ENCODE assay signal across 8 cellular contexts in the genomic region with DNA sequence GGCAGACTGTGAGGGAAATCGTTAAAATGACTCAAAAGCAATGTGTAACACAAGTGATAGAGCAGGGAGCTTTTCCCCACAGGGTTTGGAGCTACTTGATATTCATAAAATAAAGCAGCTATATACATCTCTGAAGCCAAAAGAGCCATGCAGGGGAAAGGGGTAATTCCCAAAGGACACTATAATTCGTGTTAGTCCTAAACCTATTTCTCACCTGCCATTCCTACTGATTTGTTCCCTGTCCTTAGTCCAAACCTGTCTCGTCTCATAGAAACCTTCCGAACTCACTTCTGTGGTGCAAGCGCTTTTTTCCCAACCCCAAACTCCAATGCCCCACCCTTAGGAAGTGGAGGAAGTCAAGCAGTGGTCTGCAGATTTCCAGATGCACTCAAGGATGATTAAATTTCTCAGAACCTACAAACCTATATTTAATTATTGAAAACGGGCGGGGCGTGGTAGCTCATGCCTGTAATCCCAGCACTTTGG. TPM values are rescaled to one million over a fixed set of nuclear protein-coding genes. Genes with fewer than 3 reads are reported as not detected.
A peak's percentile ranks its signal among the peaks of the same experiment; 100 is the strongest.
DNase-seq lines count a peak whose midpoint lies in the region; ATAC-seq and TF ChIP-seq lines count a peak whose summit lies in the region.

No MANE protein-coding gene starts in this region.

- H3K4me1 Mint-ChIP-seq in CD8-positive, alpha-beta T cell (ENCODE audit: low read depth) = peaks cover 36% of the 10 kb centered on the region

- no peaks in the 10 kb centered on the region for H3K9me3 Mint-ChIP-seq in CD8-positive, alpha-beta T cell

- H3K36me3 ChIP-seq in CD8-positive, alpha-beta T cell (ENCODE audit: insufficient read depth, low read length) = no peaks in the 10 kb centered on the region
- peaks cover 4% of the 10 kb centered on the region; the same call in 1 of the 2 replicates for H3K36me3 ChIP-seq in HUES64 (ENCODE audit: insufficient read depth, low read length)
- H3K36me3 ChIP-seq in tibial artery = no peaks in the 10 kb centered on the region

- H3K9ac ChIP-seq in HUES64 (ENCODE audit: low read depth, low read length) = peak overlapping the region; percentile 92

- no peaks in the 10 kb centered on the region for H3K27me3 ChIP-seq in CD8-positive, alpha-beta T cell (ENCODE audit: insufficient read depth, low read length)
- H3K27me3 ChIP-seq in HUES64 (ENCODE audit: insufficient read depth, low read length) (peaks cover 46% of the 10 kb centered on the region), tibial artery (no peaks in the 10 kb centered on the region)

- peak overlapping the region; percentile 96 for H3K27ac Mint-ChIP-seq in CD8-positive, alpha-beta T cell

- peaks cover 26% of the 10 kb centered on the region for H3K4me1 ChIP-seq in CD8-positive, alpha-beta T cell (ENCODE audit: insufficient read depth, low read length)
- H3K4me1 ChIP-seq in HUES64 (ENCODE audit: insufficient read depth, low read length) = peaks cover 24% of the 10 kb centered on the region
- H3K4me1 ChIP-seq in tibial artery = peaks cover 0 to 36% (median 28%) of the 10 kb centered on the region in 4 donors

- no peak for TF ChIP-seq CTCF in CD8-positive, alpha-beta T cell (IDR thresholded peaks at IDR 0.05)
- no peak for TF ChIP-seq CTCF in tibial artery (IDR thresholded peaks at IDR 0.05)

- POLR2A ChIA-PET in CD8-positive, alpha-beta T cell (lab: Charles Lee) = interaction anchor here (0.6 to 3.1 kb wide), 12 partner anchors 9 to 183 kb away, joined by 3 to 46 read pairs (median 5); partner anchors contain the start of genes TCEA3 and ZNF436

- CTCF ChIA-PET in CD8-positive, alpha-beta T cell (lab: Charles Lee) = interaction anchor here (0.8 to 1.2 kb wide), 3 partner anchors 14 to 59 kb away, joined by 3 to 6 read pairs (median 5); no protein-coding TSS in a partner anchor

- ATAC-seq in CD8-positive, alpha-beta T cell = no peak
- ATAC-seq in GM18867 (IDR thresholded peaks at IDR 0.05; ENCODE audit: unreplicated experiment) (no peak), GM21723 (IDR thresholded peaks at IDR 0.05; ENCODE audit: unreplicated experiment) (no peak)

- H3K27ac ChIP-seq in CD8-positive, alpha-beta T cell (ENCODE audit: low read depth, low read length) = peak overlapping the region; percentile 78
- H3K27ac ChIP-seq in HUES64 (ENCODE audit: low read depth, low read length) (peak overlapping the region; percentile 74), angular gyrus (ENCODE audit: low read depth, low read length) (peak overlapping the region; percentile 99), tibial artery (peak overlapping the region; percentile 95 to 98)

- intact Hi-C loops in CD8-positive, alpha-beta T cell (cut with DNase I, micrococcal nuclease) = loop anchor here (1.0 to 10.0 kb wide), 7 partner anchors 23 to 212 kb away; partner anchors contain the start of genes E2F2 (in 2 of the 2), ASAP3 (in 1 of the 2) and ID3 (in 1 of the 2)
- intact Hi-C loops in tibial artery (cut with DNase I; ENCODE audit: low total_unique reads) = loop anchor here (2.0 to 10.0 kb wide), 2 partner anchors 24 to 60 kb away; partner anchors contain the start of gene ZNF436

- H3K27me3 Mint-ChIP-seq in CD8-positive, alpha-beta T cell (ENCODE audit: low read depth) = no peaks in the 10 kb centered on the region

- H3K4me3 ChIP-seq in CD8-positive, alpha-beta T cell (ENCODE audit: low read depth, low read length) = peak overlapping the region; percentile 93
- H3K4me3 ChIP-seq in HUES64 (ENCODE audit: low read length) = peak overlapping the region; percentile 69
- peak overlapping the region; percentile 80 to 89 for H3K4me3 ChIP-seq in tibial artery

- peaks cover 12% of the 10 kb centered on the region for H3K36me3 Mint-ChIP-seq in CD8-positive, alpha-beta T cell

- H3K4me3 Mint-ChIP-seq in CD8-positive, alpha-beta T cell = peak overlapping the region; percentile 94

- no peak for DNase-seq in CD8-positive, alpha-beta T cell
- peak; percentile 68 for DNase-seq in left kidney (ENCODE audit: low read depth, low spot score)
- DNase-seq in tibial artery = no peak
- no peak for DNase-seq in stimulated activated CD8-positive, alpha-beta memory T cell treated with anti-CD3 and anti-CD28 coated beads, Interleukin-4, amount 100 ng/mL, for 48 hours

- H3K9me3 ChIP-seq in CD8-positive, alpha-beta T cell (ENCODE audit: low read length) = no peaks in the 10 kb centered on the region
- H3K9me3 ChIP-seq in HUES64 (ENCODE audit: insufficient read depth, low read depth, low read length) (no peaks in the 10 kb centered on the region), tibial artery (no peaks in the 10 kb centered on the region)

- 57% methylated on average over 8 of the region's 8 CpGs for WGBS in HUES64

RNA-seq across cellular contexts. Expression of gene HNRNPR, which starts 0.9 kb away (rescaled TPM):
- 100 to 1,000 TPM; 102 to 103 TPM for total RNA-seq in CD8-positive, alpha-beta T cell
- polyA plus RNA-seq in HUES64 (2013, experiment 1 of 2) = 182 TPM
- 192 TPM for polyA plus RNA-seq in HUES64 (2013, experiment 2 of 2)

RNA-seq across cellular contexts. Expression of gene ZNF436, which starts 24.6 kb away (rescaled TPM):
- total RNA-seq in CD8-positive, alpha-beta T cell = 1 to 10 TPM; 3.4 to 3.9 TPM
- 1.9 TPM for polyA plus RNA-seq in HUES64 (2013, experiment 1 of 2)
- 3.0 TPM for polyA plus RNA-seq in HUES64 (2013, experiment 2 of 2)
